8 cellular contexts compared by ENCODE assay signal in genomic region chr3:101753386-101754113, GRCh38. TPM values are rescaled to one million over a fixed set of nuclear protein-coding genes. Genes with fewer than 3 reads are reported as not detected.
DNase-seq lines count a peak whose midpoint lies in the region; ATAC-seq, FAIRE-seq and TF ChIP-seq lines count a peak whose summit lies in the region.
"Not testable (repeated sequence)": the region's sequence is repeated elsewhere in the genome, so short reads cannot be mapped to it uniquely, and the experiment has no call there.

No MANE protein-coding gene starts in this region.

- H3K27ac ChIP-seq in CD4-positive, alpha-beta T cell (ENCODE audit: low read depth, low read length); HepG2 (ENCODE audit: extremely low read length, insufficient read depth, low read length): not testable (repeated sequence)

- not testable (repeated sequence) for H3K9me3 ChIP-seq in CD4-positive, alpha-beta T cell (ENCODE audit: control insufficient read depth, low read length); HepG2 (ENCODE audit: low read length)

- peak in 9 of 10 experiments; percentile 23 to 54 (median 35) for DNase-seq in CD4-positive, alpha-beta T cell
- DNase-seq in LoVo (ENCODE audit: low spot score) = peak; percentile 6
- peak; percentile 8 to 70 (median 38) for DNase-seq in T-cell
- peak; percentile 74 for DNase-seq in activated CD4-positive, alpha-beta T cell treated with anti-CD3 and anti-CD28 coated beads, Interleukin-2, amount 10 ng/mL, durations not matched to agents 24 days and 14 days
- DNase-seq in activated T-helper 1 cell treated with Interleukin-2 at 50 U/mL for 16 hours (ENCODE audit: low read depth) = peak; percentile 40
- DNase-seq in activated gamma-delta T cell treated with Interleukin-2 at 50 U/mL for 16 hours = peak; percentile 18
- DNase-seq in HepG2 (ENCODE audit: low spot score); stimulated activated effector memory CD8-positive, alpha-beta T cell treated with anti-CD3 and anti-CD28 coated beads, Interleukin-12 subunit alpha, Interleukin-12 subunit beta, amount 100 ng/mL, for 72 hours (ENCODE audit: low spot score in 2 of 2): not testable (repeated sequence)

- TF ChIP-seq EP300 in HepG2 (IDR thresholded peaks at IDR 0.05; ENCODE audit: low read depth in 2 of 2, low read length in 2 of 2); HepG2 (CRISPR knock-in tag; IDR thresholded peaks at IDR 0.05; ENCODE audit: borderline replicate concordance): not testable (repeated sequence)

- not testable (repeated sequence) for H3K27me3 Mint-ChIP-seq in CD4-positive, alpha-beta T cell; T-cell; activated CD4-positive, alpha-beta T cell treated with anti-CD3 and anti-CD28 coated beads, Interleukin-2, amount 10 ng/mL, durations not matched to agents 24 days and 14 days

- in situ Hi-C loops in HepG2 (cut with HindIII; ENCODE audit: extremely low pct_ligation_motif_present, low pct_unique_long_range_greater_than_20kb) = not testable (repeated sequence)

- not testable (repeated sequence) for H3K4me3 Mint-ChIP-seq in CD4-positive, alpha-beta T cell; activated CD4-positive, alpha-beta T cell treated with anti-CD3 and anti-CD28 coated beads, Interleukin-2, amount 10 ng/mL, durations not matched to agents 24 days and 14 days
- H3K4me3 Mint-ChIP-seq in T-cell = peak overlapping the region in 2 of 3 donors; percentile 2 to 21
- H3K4me3 Mint-ChIP-seq in stimulated activated effector memory CD8-positive, alpha-beta T cell treated with anti-CD3 and anti-CD28 coated beads, Interleukin-12 subunit alpha, Interleukin-12 subunit beta, amount 100 ng/mL, for 72 hours = peak overlapping the region; percentile 7

- CTCF ChIA-PET in CD4-positive, alpha-beta T cell (lab: Charles Lee); T-cell (lab: Charles Lee); HepG2 (lab: Yijun Ruan, JAX; ENCODE audit: low intra/inter-chr PET ratio, low total read pairs): not testable (repeated sequence)

- intact Hi-C loops in CD4-positive, alpha-beta T cell (cut with DNase I, micrococcal nuclease); activated CD4-positive, alpha-beta T cell treated with anti-CD3 and anti-CD28 coated beads, Interleukin-2, amount 10 ng/mL, durations not matched to agents 24 days and 14 days (cut with micrococcal nuclease); HepG2 (cut with micrococcal nuclease; ENCODE audit: unreplicated experiment): not testable (repeated sequence)

- H3K79me2 ChIP-seq in HepG2 (ENCODE audit: insufficient read depth, low read length) = not testable (repeated sequence)

- H3K36me3 Mint-ChIP-seq in CD4-positive, alpha-beta T cell (ENCODE audit: low read depth) = peaks cover 75% of the 10 kb centered on the region
- H3K36me3 Mint-ChIP-seq in T-cell = peaks cover 66% of the 10 kb centered on the region
- peaks cover 58% of the 10 kb centered on the region for H3K36me3 Mint-ChIP-seq in activated CD4-positive, alpha-beta T cell treated with anti-CD3 and anti-CD28 coated beads, Interleukin-2, amount 10 ng/mL, durations not matched to agents 24 days and 14 days (ENCODE audit: low read depth)
- peaks cover 44% of the 10 kb centered on the region for H3K36me3 Mint-ChIP-seq in stimulated activated effector memory CD8-positive, alpha-beta T cell treated with anti-CD3 and anti-CD28 coated beads, Interleukin-12 subunit alpha, Interleukin-12 subunit beta, amount 100 ng/mL, for 72 hours

- not testable (repeated sequence) for H3K4me3 ChIP-seq in HepG2 (replicated peaks in 1 of 3; ENCODE audit: insufficient read depth in 1 of 3, low read depth in 2 of 3, low read length in 3 of 3)

- TF ChIP-seq CTCF in CD4-positive, alpha-beta T cell (IDR thresholded peaks at IDR 0.05); HepG2 (CRISPR knock-in tag; IDR thresholded peaks at IDR 0.05): not testable (repeated sequence)

- BruUV-seq in HepG2 (replicated peaks; lab: Mats Ljungman, UMichigan) = not testable (repeated sequence)

- H3K9me3 Mint-ChIP-seq in CD4-positive, alpha-beta T cell; T-cell; activated CD4-positive, alpha-beta T cell treated with anti-CD3 and anti-CD28 coated beads, Interleukin-2, amount 10 ng/mL, durations not matched to agents 24 days and 14 days; stimulated activated effector memory CD8-positive, alpha-beta T cell treated with anti-CD3 and anti-CD28 coated beads, Interleukin-12 subunit alpha, Interleukin-12 subunit beta, amount 100 ng/mL, for 72 hours: not testable (repeated sequence)

- POLR2A ChIA-PET in CD4-positive, alpha-beta T cell (lab: Charles Lee) = interaction anchor here (1.0 kb wide), 1 partner anchor 29 kb away, joined by 3 read pairs; the partner anchor contains the start of gene CEP97
- POLR2A ChIA-PET in T-cell (lab: Charles Lee) = interaction anchor here (0.6 kb wide), 2 partner anchors 12 to 26 kb away, joined by 4 to 9 read pairs; no protein-coding TSS in a partner anchor
- POLR2A ChIA-PET in HepG2 (lab: Yijun Ruan, JAX) = not testable (repeated sequence)

- H3K27ac Mint-ChIP-seq in CD4-positive, alpha-beta T cell; activated CD4-positive, alpha-beta T cell treated with anti-CD3 and anti-CD28 coated beads, Interleukin-2, amount 10 ng/mL, durations not matched to agents 24 days and 14 days: not testable (repeated sequence)
- H3K27ac Mint-ChIP-seq in T-cell = peak overlapping the region; percentile 58 to 86
- peak overlapping the region; percentile 19 for H3K27ac Mint-ChIP-seq in stimulated activated effector memory CD8-positive, alpha-beta T cell treated with anti-CD3 and anti-CD28 coated beads, Interleukin-12 subunit alpha, Interleukin-12 subunit beta, amount 100 ng/mL, for 72 hours

- H2AFZ ChIP-seq in HepG2 (ENCODE audit: low read length) = not testable (repeated sequence)

- H3K27me3 ChIP-seq in CD4-positive, alpha-beta T cell (ENCODE audit: control insufficient read depth, insufficient read depth, low read length); HepG2 (ENCODE audit: control insufficient read depth in 1 of 2, insufficient read depth in 2 of 2, low read length in 2 of 2): not testable (repeated sequence)

- H3K4me2 ChIP-seq in HepG2 (ENCODE audit: low read depth, low read length) = not testable (repeated sequence)

- TF ChIP-seq POLR2A in HepG2 (IDR thresholded peaks at IDR 0.05; ENCODE audit: insufficient read depth in 1 of 2, low read depth in 2 of 2, low read length in 2 of 2) = not testable (repeated sequence)

- 96% methylated on average over 9 of the region's 23 CpGs for WGBS in HepG2 (ENCODE audit: low lambda C conversion rate)

- not testable (repeated sequence) for H3K4me1 Mint-ChIP-seq in CD4-positive, alpha-beta T cell (ENCODE audit: low read depth)
- H3K4me1 Mint-ChIP-seq in T-cell = peaks cover 18 to 22% (median 19%) of the 10 kb centered on the region in 3 donors
- peaks cover 11% of the 10 kb centered on the region for H3K4me1 Mint-ChIP-seq in activated CD4-positive, alpha-beta T cell treated with anti-CD3 and anti-CD28 coated beads, Interleukin-2, amount 10 ng/mL, durations not matched to agents 24 days and 14 days
- peaks cover 29% of the 10 kb centered on the region for H3K4me1 Mint-ChIP-seq in stimulated activated effector memory CD8-positive, alpha-beta T cell treated with anti-CD3 and anti-CD28 coated beads, Interleukin-12 subunit alpha, Interleukin-12 subunit beta, amount 100 ng/mL, for 72 hours

- not testable (repeated sequence) for TF ChIP-seq RAD21 in HepG2 (CRISPR knock-in tag; IDR thresholded peaks at IDR 0.05)

- FAIRE-seq in HepG2 (lab: Jason Lieb, UNC) = not testable (repeated sequence)

- H3K9ac ChIP-seq in HepG2 (ENCODE audit: insufficient read depth, low read depth, low read length) = not testable (repeated sequence)

- not testable (repeated sequence) for H4K20me1 ChIP-seq in HepG2 (ENCODE audit: insufficient read depth, low read length)

- ATAC-seq in CD4-positive, alpha-beta T cell (ENCODE audit: poor library complexity); T-cell (replicated peaks in 1 of 4); HepG2; stimulated activated effector memory CD8-positive, alpha-beta T cell treated with anti-CD3 and anti-CD28 coated beads, Interleukin-12 subunit alpha, Interleukin-12 subunit beta, amount 100 ng/mL, for 72 hours: not testable (repeated sequence)

- peaks cover 4 to 13% of the 10 kb centered on the region in 2 experiments for H3K36me3 ChIP-seq in HepG2 (replicated peaks in 1 of 2; ENCODE audit: control insufficient read depth in 1 of 2, insufficient read depth in 2 of 2, low read length in 2 of 2)

- not testable (repeated sequence) for H3K4me1 ChIP-seq in HepG2 (ENCODE audit: insufficient read depth, low read length)

RNA-seq across cellular contexts. Expression of gene NXPE3, which starts 25.5 kb away (rescaled TPM):
- total RNA-seq in CD4-positive, alpha-beta T cell = 10 to 100 TPM; 37.4 to 37.5 TPM
- total RNA-seq in T-cell = 10 to 100 TPM; 38.0 to 44.8 (median 41.3) TPM
- total RNA-seq in activated CD4-positive, alpha-beta T cell treated with anti-CD3 and anti-CD28 coated beads, Interleukin-2, amount 10 ng/mL, durations not matched to agents 24 days and 14 days = 17.2 and 18.2 TPM in 2 replicates
- 4.7 and 5.3 TPM in 2 replicates for total RNA-seq in HepG2 (2016; rRNA removed; fragmentation: Illumina TruSeq; extraction: Trizol)
- 2.1 and 2.6 TPM in 2 replicates for total RNA-seq in HepG2 (2016; cell fraction: cytosol; rRNA removed; fragmentation: Illumina TruSeq; extraction: Trizol; ENCODE audit: low read depth)
- total RNA-seq in HepG2 (2016; cell fraction: insoluble cytoplasmic fraction; rRNA removed; fragmentation: Illumina TruSeq; extraction: Trizol) = 4.8 and 5.6 TPM in 2 replicates
- total RNA-seq in HepG2 (2016; cell fraction: membrane; rRNA removed; fragmentation: Illumina TruSeq; extraction: Trizol) = 8.2 and 9.3 TPM in 2 replicates
- 2.8 and 4.3 TPM in 2 replicates for total RNA-seq in HepG2 (2016; cell fraction: nucleus; rRNA removed; fragmentation: Illumina TruSeq; extraction: Trizol)
- polyA plus RNA-seq in HepG2 (2011; rRNA removed) = 3.5 and 3.6 TPM in 2 replicates
- 2.9 and 4.4 TPM in 2 replicates for polyA plus RNA-seq in HepG2 (2011; cell fraction: cytosol; rRNA removed)
- polyA plus RNA-seq in HepG2 (2011; cell fraction: nucleus; rRNA removed) = 1.7 and 2.3 TPM in 2 replicates
- 2.8 and 4.3 TPM in 2 replicates for polyA plus RNA-seq in HepG2 (2012)
- 3.2 and 3.3 TPM in 2 replicates for polyA plus RNA-seq in HepG2 (2016; cell fraction: cytosol; fragmentation: Illumina TruSeq; extraction: Trizol; ENCODE audit: low read depth)
- 6.4 and 7.2 TPM in 2 replicates for polyA plus RNA-seq in HepG2 (2016; cell fraction: insoluble cytoplasmic fraction; fragmentation: Illumina TruSeq; extraction: Trizol; ENCODE audit: low read depth)
- polyA plus RNA-seq in HepG2 (2016; cell fraction: membrane; fragmentation: Illumina TruSeq; extraction: Trizol; ENCODE audit: low read depth) = 7.5 and 7.8 TPM in 2 replicates
- polyA plus RNA-seq in HepG2 (2016; cell fraction: nucleus; fragmentation: Illumina TruSeq; extraction: Trizol; ENCODE audit: insufficient read depth, low read depth) = 4.1 and 5.6 TPM in 2 replicates
- 7.4 and 7.9 TPM in 2 replicates for polyA minus RNA-seq in HepG2 (2011; rRNA and poly(A)+ RNA removed; ENCODE audit: low replicate concordance)
- polyA minus RNA-seq in HepG2 (2011; cell fraction: cytosol; rRNA and poly(A)+ RNA removed) = 1.8 and 3.9 TPM in 2 replicates
- polyA minus RNA-seq in HepG2 (2011; cell fraction: nucleus; rRNA and poly(A)+ RNA removed) = 3.2 and 4.4 TPM in 2 replicates

RNA-seq across cellular contexts. Expression of gene CEP97, which starts 29.1 kb away (rescaled TPM):
- 1 to 10 TPM; 6.3 to 6.6 TPM for total RNA-seq in CD4-positive, alpha-beta T cell
- total RNA-seq in T-cell (10 to 100 TPM in 4 of 5 donors, 1 to 10 TPM in 1; 9.9 to 13.9 (median 12.7) TPM), HepG2 (2016; rRNA removed; fragmentation: Illumina TruSeq; extraction: Trizol) (6.5 and 10.2 TPM in 2 replicates)
- 20.3 and 22.8 TPM in 2 replicates for total RNA-seq in activated CD4-positive, alpha-beta T cell treated with anti-CD3 and anti-CD28 coated beads, Interleukin-2, amount 10 ng/mL, durations not matched to agents 24 days and 14 days
- total RNA-seq in HepG2 (2016; cell fraction: cytosol; rRNA removed; fragmentation: Illumina TruSeq; extraction: Trizol; ENCODE audit: low read depth) = 0.88 and 0.91 TPM in 2 replicates
- total RNA-seq in HepG2 (2016; cell fraction: insoluble cytoplasmic fraction; rRNA removed; fragmentation: Illumina TruSeq; extraction: Trizol) = 6.7 and 10.1 TPM in 2 replicates
- total RNA-seq in HepG2 (2016; cell fraction: membrane; rRNA removed; fragmentation: Illumina TruSeq; extraction: Trizol) = 1.4 and 1.5 TPM in 2 replicates
- total RNA-seq in HepG2 (2016; cell fraction: nucleus; rRNA removed; fragmentation: Illumina TruSeq; extraction: Trizol) = 6.3 and 6.4 TPM in 2 replicates
- 0.71 and 0.99 TPM in 2 replicates for polyA plus RNA-seq in HepG2 (2011; rRNA removed)
- 0.43 and 0.78 TPM in 2 replicates for polyA plus RNA-seq in HepG2 (2011; cell fraction: cytosol; rRNA removed)
- 0.72 and 2.3 TPM in 2 replicates for polyA plus RNA-seq in HepG2 (2011; cell fraction: nucleus; rRNA removed)
- 1.4 and 1.8 TPM in 2 replicates for polyA plus RNA-seq in HepG2 (2012)
- 0.03 and 0.05 TPM in 2 replicates for polyA plus RNA-seq in HepG2 (2016; cell fraction: cytosol; fragmentation: Illumina TruSeq; extraction: Trizol; ENCODE audit: low read depth)
- polyA plus RNA-seq in HepG2 (2016; cell fraction: insoluble cytoplasmic fraction; fragmentation: Illumina TruSeq; extraction: Trizol; ENCODE audit: low read depth) = 2.2 and 2.4 TPM in 2 replicates
- 0.16 and 0.17 TPM in 2 replicates for polyA plus RNA-seq in HepG2 (2016; cell fraction: membrane; fragmentation: Illumina TruSeq; extraction: Trizol; ENCODE audit: low read depth)
- polyA plus RNA-seq in HepG2 (2016; cell fraction: nucleus; fragmentation: Illumina TruSeq; extraction: Trizol; ENCODE audit: insufficient read depth, low read depth) = 3.7 and 4.7 TPM in 2 replicates
- 1.5 and 7.8 TPM in 2 replicates for polyA minus RNA-seq in HepG2 (2011; rRNA and poly(A)+ RNA removed; ENCODE audit: low replicate concordance)
- 3.0 and 4.2 TPM in 2 replicates for polyA minus RNA-seq in HepG2 (2011; cell fraction: cytosol; rRNA and poly(A)+ RNA removed)
- 5.2 and 6.5 TPM in 2 replicates for polyA minus RNA-seq in HepG2 (2011; cell fraction: nucleus; rRNA and poly(A)+ RNA removed)
